Comparison of ENCODE assay signal across 16 cellular contexts in genomic region chr20:51804754-51805153, GRCh38. TPM values are rescaled to one million over a fixed set of nuclear protein-coding genes. Genes with fewer than 3 reads are reported as not detected.
DNase-seq lines count a peak whose midpoint lies in the region; ATAC-seq, FAIRE-seq and TF ChIP-seq lines count a peak whose summit lies in the region.
"Had no signal": no experiment of that assay in that cellular context is flagged by ENCODE, and none has a peak within 500 bp of the region (broad histone marks: within the 10 kb centered on the region; RNA-seq: fewer than 3 reads in every experiment).

No MANE protein-coding gene starts in this region.

- H3K4me1 ChIP-seq in RWPE2 (ENCODE audit: insufficient read depth, poor library complexity, severe bottlenecking) (peaks cover 6% of the 10 kb centered on the region), mesendoderm (ENCODE audit: control insufficient read depth, low read depth, low read length) (peaks cover 4% of the 10 kb centered on the region)
- H3K4me1 ChIP-seq: BE2C had no signal

- FAIRE-seq in urothelium cell line (lab: Jason Lieb, UNC): peak; percentile 62
- FAIRE-seq: A204.1, D721Med, K562 had no signal

- H3K56ac ChIP-seq in mesendoderm (ENCODE audit: low read length): peak overlapping the region; percentile 27

- H3K9me3 ChIP-seq in RWPE2 (ENCODE audit: severe bottlenecking): no peaks in the 10 kb centered on the region
- H3K9me3 ChIP-seq: BE2C had no signal

- TF ChIP-seq CTCF in RWPE2 (IDR thresholded peaks at IDR 0.05; ENCODE audit: poor library complexity, severe bottlenecking): no peak

- ATAC-seq in RWPE2 (ENCODE audit: low read depth) (no peak), HG03469 (IDR thresholded peaks at IDR 0.05; ENCODE audit: unreplicated experiment) (no peak), GM21576 (IDR thresholded peaks at IDR 0.05; ENCODE audit: unreplicated experiment) (no peak)
- ATAC-seq: GM23338, K562 had no signal

- H2BK120ac ChIP-seq in mesendoderm (ENCODE audit: low read depth, low read length): no peak overlapping the region

- H4K5ac ChIP-seq in mesendoderm (ENCODE audit: low read length): no peak overlapping the region

- H4K8ac ChIP-seq in mesendoderm (ENCODE audit: low read depth, low read length): no peak overlapping the region

- peaks cover 24% of the 10 kb centered on the region for H3K79me2 ChIP-seq in mesendoderm (ENCODE audit: control insufficient read depth, insufficient read depth, low read length)

- no peaks in the 10 kb centered on the region for H3K36me3 ChIP-seq in RWPE2 (ENCODE audit: low read depth)
- no peaks in the 10 kb centered on the region for H3K36me3 ChIP-seq in mesendoderm (ENCODE audit: control insufficient read depth, insufficient read depth, low read length)
- H3K36me3 ChIP-seq: BE2C had no signal

- H2BK5ac ChIP-seq in mesendoderm (ENCODE audit: low read length): no peak overlapping the region

- H3K27me3 ChIP-seq in RWPE2 (ENCODE audit: insufficient read depth, poor library complexity, severe bottlenecking) (no peaks in the 10 kb centered on the region), mesendoderm (ENCODE audit: insufficient read depth, low read length, poor library complexity) (no peaks in the 10 kb centered on the region)

- no peak overlapping the region for H3K18ac ChIP-seq in mesendoderm (ENCODE audit: low read length)

- DNase-seq in G401 (ENCODE audit: low spot score) (peak; percentile 21), RWPE2 (ENCODE audit: low spot score) (peak; percentile 23), mesendoderm (peak; percentile 61), urothelium cell line (ENCODE audit: low spot score) (no peak), SKM-1 (lab: John Stamatoyannopoulos, UW; ENCODE audit: unreplicated experiment) (no peak)
- DNase-seq: BE2C; CD4-positive, alpha-beta memory T cell; DND-41; H9 had no signal

- no peak overlapping the region for H3K23ac ChIP-seq in mesendoderm (ENCODE audit: low read length)

- no CpG with 5 or more reads among the region's 7 CpGs for WGBS in mesendoderm (ENCODE audit: extremely low coverage, insufficient coverage, low lambda C conversion rate)

- H3K4me3 ChIP-seq in RWPE2 (ENCODE audit: severe bottlenecking): no peak overlapping the region
- no peak overlapping the region for H3K4me3 ChIP-seq in mesendoderm (ENCODE audit: low read length)
- H3K4me3 ChIP-seq: GM23338, K562 had no signal

- H3K4me2 ChIP-seq in mesendoderm (ENCODE audit: low read length): no peak overlapping the region
- H3K4me2 ChIP-seq: GM23338 had no signal

- no peak overlapping the region for H3K4ac ChIP-seq in mesendoderm (ENCODE audit: low read depth, low read length)

- in situ Hi-C loops in G401 (cut with HindIII; ENCODE audit: low sequenced_read_pairs): no loop called here

- no peak overlapping the region for H3K27ac ChIP-seq in RWPE2 (ENCODE audit: poor library complexity, severe bottlenecking)
- H3K27ac ChIP-seq in mesendoderm (ENCODE audit: low read depth, low read length): no peak overlapping the region
- H3K27ac ChIP-seq: C4-2B had no signal

- no peak overlapping the region for H2AK5ac ChIP-seq in mesendoderm (ENCODE audit: low read length)

- H3K9ac ChIP-seq in mesendoderm (ENCODE audit: low read length): no peak overlapping the region

- H2BK15ac ChIP-seq in mesendoderm (replicated peaks; ENCODE audit: low read depth): no peak overlapping the region

- no peaks in the 10 kb centered on the region for H3K79me1 ChIP-seq in mesendoderm (ENCODE audit: low read length)

RNA-seq across cellular contexts. Expression of gene SALL4, which starts 2.4 kb away (rescaled TPM):
- total RNA-seq in G401 (2014; rRNA removed; shearing (Covaris generic)): 48.8 and 55.8 TPM in 2 replicates
- polyA plus RNA-seq in mesendoderm (2013, experiment 1 of 2): 92.3 TPM
- polyA plus RNA-seq in mesendoderm (2013, experiment 2 of 2): 94.0 TPM
- polyA plus RNA-seq: CD4-positive, alpha-beta memory T cell had no signal

RNA-seq across cellular contexts. Expression of gene ATP9A, which starts 36.6 kb away (rescaled TPM):
- total RNA-seq in G401 (2014; rRNA removed; shearing (Covaris generic)): 12.6 and 15.7 TPM in 2 replicates
- polyA plus RNA-seq in mesendoderm (2013, experiment 1 of 2): 2.2 TPM
- polyA plus RNA-seq in mesendoderm (2013, experiment 2 of 2): 2.3 TPM

Comparison
In these comparisons a context has a peak if more than half of its experiments do, and no peak if none do; other contexts are left out.
1. DNase-seq: peak in G401 (single experiment), RWPE2 (single experiment) and mesendoderm (single experiment); none in urothelium cell line (single experiment) and SKM-1 (single experiment).